Comparison of ENCODE assay signal across 8 cellular contexts in the genomic region with DNA sequence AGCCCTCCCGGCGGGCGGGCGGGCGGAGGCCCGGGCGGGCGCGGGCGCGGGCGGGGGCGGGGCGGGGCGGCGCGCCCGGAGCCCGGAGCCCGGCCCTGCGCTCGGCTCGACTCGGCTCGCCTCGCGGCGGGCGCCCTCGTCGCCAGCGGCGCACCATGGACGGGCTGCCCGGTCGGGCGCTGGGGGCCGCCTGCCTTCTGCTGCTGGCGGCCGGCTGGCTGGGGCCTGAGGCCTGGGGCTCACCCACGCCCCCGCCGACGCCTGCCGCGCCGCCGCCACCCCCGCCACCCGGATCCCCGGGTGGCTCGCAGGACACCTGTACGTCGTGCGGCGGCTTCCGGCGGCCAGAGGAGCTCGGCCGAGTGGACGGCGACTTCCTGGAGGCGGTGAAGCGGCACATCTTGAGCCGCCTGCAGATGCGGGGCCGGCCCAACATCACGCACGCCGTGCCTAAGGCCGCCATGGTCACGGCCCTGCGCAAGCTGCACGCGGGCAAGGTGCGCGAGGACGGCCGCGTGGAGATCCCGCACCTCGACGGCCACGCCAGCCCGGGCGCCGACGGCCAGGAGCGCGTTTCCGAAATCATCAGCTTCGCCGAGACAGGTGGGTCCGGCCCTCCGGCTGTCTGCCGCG. TPM values are rescaled to one million over a fixed set of nuclear protein-coding genes. Genes with fewer than 3 reads are reported as not detected.
DNase-seq lines count a peak whose midpoint lies in the region; ATAC-seq, FAIRE-seq and TF ChIP-seq lines count a peak whose summit lies in the region.

A gene (plus strand): TSS at position 103 of the 633 bp plus-strand sequence. CDS start 53 bp downstream, at position 156.

- in situ Hi-C loops in GM13977 (cut with MboI; ENCODE audit: low pct_unique_long_range_greater_than_20kb, low sequenced_read_pairs, unreplicated experiment), result loop anchor here (25.0 kb wide), 1 partner anchor 316 kb away; no protein-coding TSS in a partner anchor

- no peaks in the 10 kb centered on the region for H3K79me2 ChIP-seq in fibroblast of lung (ENCODE audit: control insufficient read depth, insufficient read depth, low read length)

- no peak for FAIRE-seq in pancreas (lab: Jason Lieb, UNC)

- ATAC-seq in pancreas (peak in 3 of 4 donors; percentile 11 to 38 (median 36)), GM21529 (IDR thresholded peaks at IDR 0.05; ENCODE audit: unreplicated experiment) (no peak)

- no peak within 1 kb of the TSS for H3K9ac ChIP-seq in fibroblast of lung (ENCODE audit: insufficient read depth, low read length)

- peak within 1 kb of the TSS in 1 of 4 experiments; percentile 21 for H3K4me3 ChIP-seq in fibroblast of lung (replicated peaks in 1 of 4; ENCODE audit: control extremely low read depth in 1 of 4, insufficient read depth in 1 of 4, low read depth in 3 of 4, low read length in 4 of 4)
- peak within 1 kb of the TSS; percentile 10 to 61 (median 34) for H3K4me3 ChIP-seq in pancreas

- no peaks in the 10 kb centered on the region for H3K36me3 ChIP-seq in fibroblast of lung (ENCODE audit: control insufficient read depth, insufficient read depth, low read length)
- no peaks in the 10 kb centered on the region for H3K36me3 ChIP-seq in pancreas

- no peaks in the 10 kb centered on the region for H4K20me1 ChIP-seq in fibroblast of lung (ENCODE audit: control insufficient read depth, extremely low read depth, insufficient read depth, low read length)

- H3K4me2 ChIP-seq in fibroblast of lung (ENCODE audit: extremely low read depth, insufficient read depth, low read length), result peak within 1 kb of the TSS; percentile 51

- H2AFZ ChIP-seq in fibroblast of lung (ENCODE audit: low read length), result no peak within 1 kb of the TSS

- peak; percentile 57 for DNase-seq in GM13977 (ENCODE audit: low spot score)
- DNase-seq in RPMI8226, result peak; percentile 34
- peak in 1 of 2 donors; percentile 16 for DNase-seq in fibroblast of lung (ENCODE audit: low read depth in 2 of 2)
- peak in 2 of 6 donors; percentile 46 to 71 for DNase-seq in pancreas
- DNase-seq in NOMO-1 treated with dmso at 0.1 percent for 144 hours (lab: John Stamatoyannopoulos, UW; ENCODE audit: unreplicated experiment), result no peak
- DNase-seq in H4 (ENCODE audit: low spot score), result no peak
- no peak for DNase-seq in head of caudate nucleus

- H3K4me1 ChIP-seq in fibroblast of lung (ENCODE audit: control insufficient read depth, extremely low read depth, insufficient read depth, low read length), result no peaks in the 10 kb centered on the region
- peaks cover 13 to 14% (median 13%) of the 10 kb centered on the region in 3 donors for H3K4me1 ChIP-seq in pancreas

- H3K27ac ChIP-seq in fibroblast of lung (ENCODE audit: insufficient read depth, low read length) (no peak within 1 kb of the TSS), pancreas (no peak within 1 kb of the TSS)

- TF ChIP-seq CTCF in GM13977 (IDR thresholded peaks at IDR 0.05; ENCODE audit: extremely low read depth, insufficient read depth, missing control alignments) (no peak), fibroblast of lung (conservative IDR thresholded peaks at IDR 0.05 in 1 of 2, IDR thresholded peaks at IDR 0.05 in 1 of 2; ENCODE audit: low read depth in 1 of 2, low read length in 2 of 2) (no peak), pancreas (IDR thresholded peaks at IDR 0.05) (no peak)

- H3K9me3 ChIP-seq in fibroblast of lung (ENCODE audit: control insufficient read depth, insufficient read depth, low read depth, low read length) (no peaks in the 10 kb centered on the region), pancreas (no peaks in the 10 kb centered on the region)

- 5 to 8% methylated on average over 23 to 97 of the region's 97 CpGs for WGBS in pancreas, 2 donors

- intact Hi-C loops in pancreas (cut with DNase I), result loop anchor here in 1 of 3 donors (10.0 kb wide), 1 partner anchor 179 kb away; no protein-coding TSS in a partner anchor
- intact Hi-C loops in head of caudate nucleus (cut with DNase I), result loop anchor here (10.0 kb wide), 1 partner anchor 169 kb away; no protein-coding TSS in a partner anchor

- H3K27me3 ChIP-seq in fibroblast of lung (ENCODE audit: control insufficient read depth, insufficient read depth, low read length) (peaks cover 65% of the 10 kb centered on the region), pancreas (peaks cover 0 to 10% (median 0%) of the 10 kb centered on the region in 4 donors)

RNA-seq across cellular contexts. Expression of the gene that starts here (rescaled TPM):
- under 0.01 TPM in 1 of 2 replicates, not detected in the other for total RNA-seq in fibroblast of lung
- polyA plus RNA-seq in fibroblast of lung, result 0.01 TPM in 1 of 2 replicates, not detected in the other
- not detected in 2 replicates for polyA plus RNA-seq in fibroblast of lung (2012)
- not detected in 2 replicates for polyA minus RNA-seq in fibroblast of lung (ENCODE audit: low replicate concordance)
- 1 to 10 TPM in 4 of 6 donors, under 1 TPM in 2; 0.59 to 3.6 (median 2.5) TPM for total RNA-seq in pancreas
- polyA plus RNA-seq in pancreas, result 1 to 10 TPM; 1.6 to 5.1 TPM
- 0.31 and 0.66 TPM in 2 replicates for total RNA-seq in H4 (2014; rRNA removed; shearing (Covaris generic))

Comparison
In these comparisons a context has a peak if more than half of its experiments do, and no peak if none do; other contexts are left out.
1. DNase-seq: peak in GM13977 (single experiment) and RPMI8226 (single experiment); none in NOMO-1 treated with dmso at 0.1 percent for 144 hours (single experiment), H4 (single experiment) and head of caudate nucleus (0 of 42).